22 cellular contexts compared by ENCODE assay signal in genomic region chr9:68540712-68541535, GRCh38. TPM values are rescaled to one million over a fixed set of nuclear protein-coding genes. Genes with fewer than 3 reads are reported as not detected.
A peak's percentile ranks its signal among the peaks of the same experiment; 100 is the strongest.
DNase-seq lines count a peak whose midpoint lies in the region; ATAC-seq and TF ChIP-seq lines count a peak whose summit lies in the region.
"Had no signal": no experiment of that assay in that cellular context is flagged by ENCODE, and none has a peak within 500 bp of the region (broad histone marks: within the 10 kb centered on the region; RNA-seq: fewer than 3 reads in every experiment).

Gene TMEM252 (minus strand): TSS chr9:68540883. CDS start chr9:68540814, 69 bp downstream.

- TF ChIP-seq CTCF in ascending aorta (IDR thresholded peaks at IDR 0.05) (no peak), esophagus squamous epithelium (IDR thresholded peaks at IDR 0.05) (no peak), thoracic aorta (IDR thresholded peaks at IDR 0.05) (no peak), foreskin fibroblast (IDR thresholded peaks at IDR 0.05; ENCODE audit: low read depth, low read length) (no peak)

- peaks cover 14% of the 10 kb centered on the region for H3K27me3 Mint-ChIP-seq in activated naive CD4-positive, alpha-beta T cell treated with anti-CD3 and anti-CD28 coated beads, Interleukin-2, amount 10 ng/mL, durations not matched to agents 7 days and 5 days
- H3K27me3 Mint-ChIP-seq: B cell had no signal

- TF ChIP-seq POLR2A in esophagus squamous epithelium (IDR thresholded peaks at IDR 0.05) = no peak

- no peak within 1 kb of the TSS for H3K4me3 Mint-ChIP-seq in activated naive CD4-positive, alpha-beta T cell treated with anti-CD3 and anti-CD28 coated beads, Interleukin-2, amount 10 ng/mL, durations not matched to agents 7 days and 5 days
- H3K4me3 Mint-ChIP-seq: activated naive CD8-positive, alpha-beta T cell treated with anti-CD3 and anti-CD28 coated beads, Interleukin-2, amount 50 U/mL, for 24 hours; B cell; naive thymus-derived CD8-positive, alpha-beta T cell had no signal

- H3K4me1 ChIP-seq in ascending aorta (peaks cover 0 to 16% of the 10 kb centered on the region in 2 donors), esophagus squamous epithelium (peaks cover 0 to 17% (median 10%) of the 10 kb centered on the region in 3 donors), muscle layer of colon (ENCODE audit: insufficient read depth, low read length) (peaks cover 53% of the 10 kb centered on the region), thoracic aorta (ENCODE audit: control insufficient read depth in 1 of 2, low read depth in 2 of 2) (peaks cover 14 to 38% of the 10 kb centered on the region in 2 donors)
- H3K4me1 ChIP-seq: parathyroid adenoma had no signal

- H3K27me3 ChIP-seq in ascending aorta (no peaks in the 10 kb centered on the region), esophagus squamous epithelium (no peaks in the 10 kb centered on the region), muscle layer of colon (ENCODE audit: control insufficient read depth in 1 of 2, insufficient read depth in 2 of 2, low read length in 2 of 2) (no peaks in the 10 kb centered on the region), thoracic aorta (replicated peaks; ENCODE audit: insufficient read depth) (no peaks in the 10 kb centered on the region)

- peak within 1 kb of the TSS; percentile 39 to 54 for H3K27ac ChIP-seq in ascending aorta
- H3K27ac ChIP-seq in esophagus squamous epithelium = peak within 1 kb of the TSS in 3 of 4 donors; percentile 34 to 67 (median 54)
- H3K27ac ChIP-seq in muscle layer of colon (ENCODE audit: low read depth, low read length) = peak within 1 kb of the TSS; percentile 46
- H3K27ac ChIP-seq in thoracic aorta = peak within 1 kb of the TSS; percentile 37 to 56
- H3K27ac ChIP-seq: parathyroid adenoma had no signal

- H3K9me3 Mint-ChIP-seq in activated naive CD4-positive, alpha-beta T cell treated with anti-CD3 and anti-CD28 coated beads, Interleukin-2, amount 10 ng/mL, durations not matched to agents 7 days and 5 days = no peaks in the 10 kb centered on the region
- H3K9me3 Mint-ChIP-seq: activated naive CD8-positive, alpha-beta T cell treated with anti-CD3 and anti-CD28 coated beads, Interleukin-2, amount 50 U/mL, for 24 hours; naive thymus-derived CD8-positive, alpha-beta T cell had no signal

- H3K27ac Mint-ChIP-seq in activated naive CD4-positive, alpha-beta T cell treated with anti-CD3 and anti-CD28 coated beads, Interleukin-2, amount 10 ng/mL, durations not matched to agents 7 days and 5 days = no peak within 1 kb of the TSS
- H3K27ac Mint-ChIP-seq: activated naive CD8-positive, alpha-beta T cell treated with anti-CD3 and anti-CD28 coated beads, Interleukin-2, amount 50 U/mL, for 24 hours; B cell; naive thymus-derived CD8-positive, alpha-beta T cell had no signal

- DNase-seq in ascending aorta (ENCODE audit: low spot score in 2 of 2) (no peak), esophagus squamous epithelium (lab: John Stamatoyannopoulos, UW) (no peak), thoracic aorta (ENCODE audit: low spot score) (no peak), foreskin fibroblast (no peak)
- no peak for DNase-seq in activated naive CD4-positive, alpha-beta T cell treated with anti-CD3 and anti-CD28 coated beads, Interleukin-2, amount 10 ng/mL, durations not matched to agents 7 days and 5 days
- DNase-seq: activated CD4-positive, alpha-beta T cell treated with anti-CD3 and anti-CD28 coated beads for 4 hours; activated CD8-positive, alpha-beta memory T cell treated with anti-CD3 and anti-CD28 coated beads, Interleukin-2, amount 50 U/mL, for 4 hours; activated naive CD8-positive, alpha-beta T cell treated with anti-CD3 and anti-CD28 coated beads, Interleukin-2, amount 50 U/mL, for 24 hours; dermis blood vessel endothelial cell; erythroblast; naive thymus-derived CD8-positive, alpha-beta T cell; NCI-H1092; NCI-H2107; NCI-H526 had no signal

- no peaks in the 10 kb centered on the region for H3K36me3 Mint-ChIP-seq in activated naive CD4-positive, alpha-beta T cell treated with anti-CD3 and anti-CD28 coated beads, Interleukin-2, amount 10 ng/mL, durations not matched to agents 7 days and 5 days
- H3K36me3 Mint-ChIP-seq: naive thymus-derived CD8-positive, alpha-beta T cell had no signal

- H3K9ac ChIP-seq in muscle layer of colon (ENCODE audit: low read length) = no peak within 1 kb of the TSS
- H3K9ac ChIP-seq: parathyroid adenoma had no signal

- H3K36me3 ChIP-seq in ascending aorta = no peaks in the 10 kb centered on the region
- H3K36me3 ChIP-seq in esophagus squamous epithelium = no peaks in the 10 kb centered on the region
- H3K36me3 ChIP-seq in muscle layer of colon (ENCODE audit: insufficient read depth, low read length) = no peaks in the 10 kb centered on the region
- no peaks in the 10 kb centered on the region for H3K36me3 ChIP-seq in thoracic aorta

- intact Hi-C loops in ascending aorta (cut with DNase I) (no loop called here), esophagus squamous epithelium (cut with DNase I) (no loop called here)

- CTCF ChIA-PET in activated naive CD4-positive, alpha-beta T cell treated with anti-CD3 and anti-CD28 coated beads, Interleukin-2, amount 10 ng/mL, durations not matched to agents 7 days and 5 days (lab: Charles Lee) = interaction anchor here (0.7 to 3.1 kb wide), 2 partner anchors 19 to 27 kb away, joined by 3 to 7 read pairs; no protein-coding TSS in a partner anchor

- H3K4me1 Mint-ChIP-seq in activated naive CD4-positive, alpha-beta T cell treated with anti-CD3 and anti-CD28 coated beads, Interleukin-2, amount 10 ng/mL, durations not matched to agents 7 days and 5 days = no peaks in the 10 kb centered on the region
- H3K4me1 Mint-ChIP-seq: activated naive CD8-positive, alpha-beta T cell treated with anti-CD3 and anti-CD28 coated beads, Interleukin-2, amount 50 U/mL, for 24 hours had no signal

- no peaks in the 10 kb centered on the region for H3K9me3 ChIP-seq in ascending aorta
- no peaks in the 10 kb centered on the region for H3K9me3 ChIP-seq in esophagus squamous epithelium
- H3K9me3 ChIP-seq in muscle layer of colon (ENCODE audit: low read length) = no peaks in the 10 kb centered on the region
- H3K9me3 ChIP-seq in thoracic aorta = no peaks in the 10 kb centered on the region

- ATAC-seq in thoracic aorta (ENCODE audit: insufficient number of reproducible peaks, low FRiP score, low read depth) (no peak), HG03159 (IDR thresholded peaks at IDR 0.05; ENCODE audit: unreplicated experiment) (no peak)
- ATAC-seq: activated naive CD8-positive, alpha-beta T cell treated with anti-CD3 and anti-CD28 coated beads, Interleukin-2, amount 50 U/mL, for 24 hours; naive thymus-derived CD8-positive, alpha-beta T cell had no signal

- H3K4me3 ChIP-seq in ascending aorta (peak within 1 kb of the TSS in 1 of 2 donors; percentile 13), esophagus squamous epithelium (no peak within 1 kb of the TSS), muscle layer of colon (ENCODE audit: low read depth in 1 of 2, low read length in 2 of 2) (peak within 1 kb of the TSS in 1 of 2 donors; percentile 6), thoracic aorta (no peak within 1 kb of the TSS), foreskin fibroblast (ENCODE audit: low read depth in 1 of 2, low read length in 2 of 2) (no peak within 1 kb of the TSS)

- WGBS in esophagus squamous epithelium, 2 donors = 15 to 26% methylated on average over 7 of the region's 8 CpGs

RNA-seq across cellular contexts. Expression of gene TMEM252, which starts in this region (rescaled TPM):
- not detected for total RNA-seq in ascending aorta
- not detected for total RNA-seq in esophagus squamous epithelium
- total RNA-seq in thoracic aorta = not detected
- total RNA-seq: B cell; G401; glomerular endothelial cell; lung microvascular endothelial cell; naive thymus-derived CD8-positive, alpha-beta T cell; temporal lobe had no signal
